In genomic region chr5:177493795-177494355, GRCh38 we compare ENCODE assay signal across 7 cellular contexts. TPM values are rescaled to one million over a fixed set of nuclear protein-coding genes. Genes with fewer than 3 reads are reported as not detected.
A peak's percentile ranks its signal among the peaks of the same experiment; 100 is the strongest.
DNase-seq lines count a peak whose midpoint lies in the region; ATAC-seq, FAIRE-seq and TF ChIP-seq lines count a peak whose summit lies in the region.
"Had no signal": no experiment of that assay in that cellular context is flagged by ENCODE, and none has a peak within 500 bp of the region (broad histone marks: within the 10 kb centered on the region; RNA-seq: fewer than 3 reads in every experiment).

No MANE protein-coding gene starts in this region.

- no peaks in the 10 kb centered on the region for H3K9me3 ChIP-seq in cardiac muscle cell (ENCODE audit: low read depth)
- no peaks in the 10 kb centered on the region for H3K9me3 ChIP-seq in tibial artery

- H3K27ac ChIP-seq in cardiac muscle cell (peak overlapping the region; percentile 100), tibial artery (peak overlapping the region; percentile 92 to 100)

- no peak overlapping the region for H3K4me3 ChIP-seq in cardiac muscle cell
- peak overlapping the region; percentile 28 for H3K4me3 ChIP-seq in fibroblast of pulmonary artery (replicated peaks; ENCODE audit: low read depth, low read length)
- H3K4me3 ChIP-seq in tibial artery, result peak overlapping the region; percentile 83 to 100

- H3K36me3 ChIP-seq in cardiac muscle cell (peaks cover 28% of the 10 kb centered on the region), tibial artery (peaks cover 33 to 38% (median 35%) of the 10 kb centered on the region in 3 donors)

- TF ChIP-seq CTCF in cardiac muscle cell (IDR thresholded peaks at IDR 0.05; ENCODE audit: low read depth, low read length) (no peak), fibroblast of pulmonary artery (IDR thresholded peaks at IDR 0.05; ENCODE audit: low read length, missing control alignments) (no peak), tibial artery (IDR thresholded peaks at IDR 0.05) (no peak), D721Med (IDR thresholded peaks at IDR 0.05; ENCODE audit: insufficient read depth, missing control alignments) (no peak)

- FAIRE-seq in D721Med (lab: Jason Lieb, UNC), result no peak

- intact Hi-C loops in left cardiac atrium (cut with DNase I) (no loop called here), tibial artery (cut with DNase I; ENCODE audit: low total_unique reads) (loop anchor here (2.0 kb wide), 1 partner anchor 37 kb away; no protein-coding TSS in a partner anchor)

- H3K4me1 ChIP-seq in cardiac muscle cell (ENCODE audit: low read depth) (peaks cover 33% of the 10 kb centered on the region), tibial artery (peaks cover 7 to 84% (median 78%) of the 10 kb centered on the region in 4 donors)

- no peak for DNase-seq in cardiac muscle cell (ENCODE audit: low read depth in 1 of 2, low spot score in 1 of 2)
- DNase-seq in left cardiac atrium, result no peak
- DNase-seq in fibroblast of pulmonary artery (ENCODE audit: low read depth), result no peak
- DNase-seq in tibial artery, result no peak
- DNase-seq in D721Med (ENCODE audit: insufficient read length, low spot score), result no peak

- no peaks in the 10 kb centered on the region for H3K27me3 ChIP-seq in cardiac muscle cell
- no peaks in the 10 kb centered on the region for H3K27me3 ChIP-seq in tibial artery

- ATAC-seq in left cardiac atrium (no peak), HG03432 (IDR thresholded peaks at IDR 0.05; ENCODE audit: unreplicated experiment) (no peak)
- ATAC-seq: T-cell had no signal

RNA-seq across cellular contexts. Expression of gene PDLIM7, which starts 3.5 kb away (rescaled TPM):
- 165 and 255 TPM in 2 replicates for total RNA-seq in cardiac muscle cell
- polyA plus RNA-seq in cardiac muscle cell, result 328 and 537 TPM in 2 replicates
- total RNA-seq in left cardiac atrium, result 10 to 100 TPM; 50.5 to 94.5 TPM

RNA-seq across cellular contexts. Expression of gene DOK3, which starts 15.8 kb away (rescaled TPM):
- total RNA-seq in cardiac muscle cell, result 2.4 and 6.0 TPM in 2 replicates
- 0.95 and 3.7 TPM in 2 replicates for polyA plus RNA-seq in cardiac muscle cell
- 1 to 10 TPM; 5.3 to 9.0 TPM for total RNA-seq in left cardiac atrium

RNA-seq across cellular contexts. Expression of gene DBN1, which starts 20.4 kb away (rescaled TPM):
- total RNA-seq in cardiac muscle cell (258 and 295 TPM in 2 replicates), left cardiac atrium (10 to 100 TPM; 30.2 to 55.1 TPM)
- 147 and 185 TPM in 2 replicates for polyA plus RNA-seq in cardiac muscle cell

RNA-seq across cellular contexts. Expression of gene DDX41, which starts 22.9 kb away (rescaled TPM):
- total RNA-seq in cardiac muscle cell, result 183 and 223 TPM in 2 replicates
- 107 and 109 TPM in 2 replicates for polyA plus RNA-seq in cardiac muscle cell
- 10 to 100 TPM; 33.1 to 53.5 TPM for total RNA-seq in left cardiac atrium

RNA-seq across cellular contexts. Expression of gene PRR7, which starts 47.3 kb away (rescaled TPM):
- total RNA-seq in cardiac muscle cell (26.4 and 29.0 TPM in 2 replicates), left cardiac atrium (1 to 10 TPM in 1 of 2 donors, under 1 TPM in 1; 0.59 to 1.6 TPM)
- polyA plus RNA-seq in cardiac muscle cell, result 27.1 and 29.2 TPM in 2 replicates
